In genomic region chr1:67664048-67664447, GRCh38 we compare ENCODE assay signal across 27 cellular contexts. TPM values are rescaled to one million over a fixed set of nuclear protein-coding genes. Genes with fewer than 3 reads are reported as not detected.
DNase-seq lines count a peak whose midpoint lies in the region; ATAC-seq and TF ChIP-seq lines count a peak whose summit lies in the region.
"Had no signal": no experiment of that assay in that cellular context is flagged by ENCODE, and none has a peak within 500 bp of the region (broad histone marks: within the 10 kb centered on the region; RNA-seq: fewer than 3 reads in every experiment).

No MANE protein-coding gene starts in this region.

- H3K9ac ChIP-seq in fibroblast of lung (ENCODE audit: insufficient read depth, low read length): no peak overlapping the region
- H3K9ac ChIP-seq: BLaER1 treated with 17β-estradiol and CSF1 and Interleukin-3, amounts not matched to agents 10 nM and 100 nM had no signal

- no peaks in the 10 kb centered on the region for H3K4me1 ChIP-seq in fibroblast of lung (ENCODE audit: control insufficient read depth, extremely low read depth, insufficient read depth, low read length)
- H3K4me1 ChIP-seq: BLaER1 treated with 17β-estradiol and CSF1 and Interleukin-3, amounts not matched to agents 10 nM and 100 nM; gastroesophageal sphincter had no signal

- H3K9me3 ChIP-seq in fibroblast of lung (ENCODE audit: control insufficient read depth, insufficient read depth, low read depth, low read length): no peaks in the 10 kb centered on the region
- H3K9me3 ChIP-seq: BLaER1 treated with 17β-estradiol and CSF1 and Interleukin-3, amounts not matched to agents 10 nM and 100 nM; esophagus muscularis mucosa; gastroesophageal sphincter; transverse colon had no signal

- TF ChIP-seq CTCF in fibroblast of lung (conservative IDR thresholded peaks at IDR 0.05 in 1 of 2, IDR thresholded peaks at IDR 0.05 in 1 of 2; ENCODE audit: low read depth in 1 of 2, low read length in 2 of 2): no peak

- no peak overlapping the region for H3K27ac ChIP-seq in fibroblast of lung (ENCODE audit: insufficient read depth, low read length)
- H3K27ac ChIP-seq: BLaER1 treated with 17β-estradiol and CSF1 and Interleukin-3, amounts not matched to agents 10 nM and 100 nM; coronary artery; esophagus muscularis mucosa; gastroesophageal sphincter; hepatocyte; transverse colon had no signal

- intact Hi-C loops in posterior cingulate gyrus (cut with DNase I): no loop called here

- H4K20me1 ChIP-seq in fibroblast of lung (ENCODE audit: control insufficient read depth, extremely low read depth, insufficient read depth, low read length): no peaks in the 10 kb centered on the region
- H4K20me1 ChIP-seq: BLaER1 treated with 17β-estradiol and CSF1 and Interleukin-3, amounts not matched to agents 10 nM and 100 nM had no signal

- ATAC-seq in GM21717 (IDR thresholded peaks at IDR 0.05; ENCODE audit: unreplicated experiment): no peak
- ATAC-seq: gastroesophageal sphincter; Panc1; stimulated activated memory B cell treated with anti-CD40 and anti-IgM and Interleukin-4, amounts not matched to agents 10 μg/mL and 1 μg/mL and 100 μg/mL, for 72 hours had no signal

- DNase-seq in COR-L47 (lab: John Stamatoyannopoulos, UW) (peak; percentile 40), ELR (ENCODE audit: low read depth) (peak; percentile 45), NCI-H748 treated with DMSO at 0.1 percent for 48 hours (lab: John Stamatoyannopoulos, UW) (peak; percentile 29), fibroblast of lung (ENCODE audit: low read depth in 2 of 2) (no peak), DMS 273 treated with DMSO at 0.1 percent for 48 hours (lab: John Stamatoyannopoulos, UW) (no peak), posterior cingulate gyrus (no peak), NCI-H82 treated with DMSO at 0.1 percent for 48 hours (lab: John Stamatoyannopoulos, UW; ENCODE audit: unreplicated experiment) (no peak)
- DNase-seq: activated CD4-positive, alpha-beta memory T cell treated with anti-CD3 and anti-CD28 coated beads, Interleukin-2, amount 10 ng/mL, durations not matched to agents 7 days and 5 days; activated CD8-positive, alpha-beta memory T cell treated with anti-CD3 and anti-CD28 coated beads, Interleukin-2, amount 50 U/mL, for 48 hours; activated naive CD4-positive, alpha-beta T cell treated with Interleukin-2 at 50 U/mL for 16 hours; caudate nucleus; H9; MM.1S; NCI-H2107; NCI-H446 treated with DMSO at 0.1 percent for 48 hours; nephron progenitor cell; SHP77; transverse colon had no signal

- no peak overlapping the region for H2AFZ ChIP-seq in fibroblast of lung (ENCODE audit: low read length)
- H2AFZ ChIP-seq: hepatocyte had no signal

- no peaks in the 10 kb centered on the region for H3K36me3 ChIP-seq in fibroblast of lung (ENCODE audit: control insufficient read depth, insufficient read depth, low read length)
- H3K36me3 ChIP-seq: BLaER1 treated with 17β-estradiol and CSF1 and Interleukin-3, amounts not matched to agents 10 nM and 100 nM; esophagus muscularis mucosa; gastroesophageal sphincter; transverse colon had no signal

- H3K4me3 ChIP-seq in fibroblast of lung (replicated peaks in 1 of 4; ENCODE audit: control extremely low read depth in 1 of 4, insufficient read depth in 1 of 4, low read depth in 3 of 4, low read length in 4 of 4): no peak overlapping the region
- H3K4me3 ChIP-seq: BLaER1 treated with 17β-estradiol and CSF1 and Interleukin-3, amounts not matched to agents 10 nM and 100 nM; coronary artery; esophagus muscularis mucosa; gastroesophageal sphincter; hepatocyte; lung; transverse colon had no signal

- H3K4me2 ChIP-seq in fibroblast of lung (ENCODE audit: extremely low read depth, insufficient read depth, low read length): peak overlapping the region; percentile 28
- H3K4me2 ChIP-seq: BLaER1 treated with 17β-estradiol and CSF1 and Interleukin-3, amounts not matched to agents 10 nM and 100 nM; hepatocyte had no signal

- H3K27me3 ChIP-seq in fibroblast of lung (ENCODE audit: control insufficient read depth, insufficient read depth, low read length): peaks cover 2% of the 10 kb centered on the region
- H3K27me3 ChIP-seq: BLaER1 treated with 17β-estradiol and CSF1 and Interleukin-3, amounts not matched to agents 10 nM and 100 nM; esophagus muscularis mucosa; gastroesophageal sphincter; hepatocyte; transverse colon had no signal

- H3K79me2 ChIP-seq in fibroblast of lung (ENCODE audit: control insufficient read depth, insufficient read depth, low read length): no peaks in the 10 kb centered on the region
- H3K79me2 ChIP-seq: hepatocyte had no signal

RNA-seq across cellular contexts. Expression of gene GADD45A, which starts 21.0 kb away (rescaled TPM):
- total RNA-seq in fibroblast of lung: 70.1 and 133 TPM in 2 replicates
- polyA plus RNA-seq in fibroblast of lung: 41.7 and 63.3 TPM in 2 replicates
- 56.4 and 92.1 TPM in 2 replicates for polyA plus RNA-seq in fibroblast of lung (2012)
- polyA minus RNA-seq in fibroblast of lung (ENCODE audit: low replicate concordance): 7.9 and 15.2 TPM in 2 replicates

Comparison
In these comparisons a context has a peak if more than half of its experiments do, and no peak if none do; other contexts are left out.
1. DNase-seq: peak in COR-L47 (single experiment), ELR (single experiment) and NCI-H748 treated with DMSO at 0.1 percent for 48 hours (single experiment); none in fibroblast of lung (0 of 2), DMS 273 treated with DMSO at 0.1 percent for 48 hours (single experiment), posterior cingulate gyrus (0 of 10) and NCI-H82 treated with DMSO at 0.1 percent for 48 hours (single experiment).